3 cellular contexts compared by ENCODE assay signal in the genomic region with DNA sequence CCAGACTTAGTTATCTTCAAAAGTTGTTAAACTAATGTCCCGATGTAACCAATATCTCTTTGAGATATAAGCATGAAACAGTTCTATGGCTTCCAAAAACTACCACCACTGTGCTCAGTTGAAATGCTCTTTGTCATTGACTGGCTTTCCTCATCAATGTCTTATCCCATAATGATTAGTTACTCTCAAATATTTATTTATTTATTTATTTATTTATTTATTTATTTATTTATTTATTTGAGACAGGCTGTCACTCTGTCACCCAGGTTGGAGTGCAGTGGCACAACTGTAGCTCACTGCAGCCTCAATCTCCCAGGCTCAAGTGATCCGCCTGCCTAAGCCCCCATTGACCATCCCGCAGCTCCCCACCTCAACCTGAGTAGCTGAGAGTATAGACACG.
TF ChIP-seq lines count a peak whose summit lies in the region.

No MANE protein-coding gene starts in this region.

TF ChIP-seq in HepG2, 621 proteins besides CTCF, POLR2A, EP300 and RAD21 (continues in another document):
- TF ChIP-seq ZXDC (CRISPR knock-in tag; IDR thresholded peaks at IDR 0.05) (no peak), AHR (CRISPR knock-in tag; IDR thresholded peaks at IDR 0.05) (no peak), PRMT3 (CRISPR knock-in tag; IDR thresholded peaks at IDR 0.05; ENCODE audit: borderline replicate concordance, low read depth) (no peak), KAT8 (CRISPR knock-in tag; IDR thresholded peaks at IDR 0.05) (no peak), STAG1 (CRISPR knock-in tag; IDR thresholded peaks at IDR 0.05) (no peak), NAIF1 (CRISPR knock-in tag; IDR thresholded peaks at IDR 0.05; ENCODE audit: borderline replicate concordance) (no peak)
- TF ChIP-seq, protein P1, sequence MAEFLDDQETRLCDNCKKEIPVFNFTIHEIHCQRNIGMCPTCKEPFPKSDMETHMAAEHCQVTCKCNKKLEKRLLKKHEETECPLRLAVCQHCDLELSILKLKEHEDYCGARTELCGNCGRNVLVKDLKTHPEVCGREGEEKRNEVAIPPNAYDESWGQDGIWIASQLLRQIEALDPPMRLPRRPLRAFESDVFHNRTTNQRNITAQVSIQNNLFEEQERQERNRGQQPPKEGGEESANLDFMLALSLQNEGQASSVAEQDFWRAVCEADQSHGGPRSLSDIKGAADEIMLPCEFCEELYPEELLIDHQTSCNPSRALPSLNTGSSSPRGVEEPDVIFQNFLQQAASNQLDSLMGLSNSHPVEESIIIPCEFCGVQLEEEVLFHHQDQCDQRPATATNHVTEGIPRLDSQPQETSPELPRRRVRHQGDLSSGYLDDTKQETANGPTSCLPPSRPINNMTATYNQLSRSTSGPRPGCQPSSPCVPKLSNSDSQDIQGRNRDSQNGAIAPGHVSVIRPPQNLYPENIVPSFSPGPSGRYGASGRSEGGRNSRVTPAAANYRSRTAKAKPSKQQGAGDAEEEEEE (CRISPR knock-in tag; IDR thresholded peaks at IDR 0.05; ENCODE audit: borderline replicate concordance), result no peak
- TF ChIP-seq, protein P2, sequence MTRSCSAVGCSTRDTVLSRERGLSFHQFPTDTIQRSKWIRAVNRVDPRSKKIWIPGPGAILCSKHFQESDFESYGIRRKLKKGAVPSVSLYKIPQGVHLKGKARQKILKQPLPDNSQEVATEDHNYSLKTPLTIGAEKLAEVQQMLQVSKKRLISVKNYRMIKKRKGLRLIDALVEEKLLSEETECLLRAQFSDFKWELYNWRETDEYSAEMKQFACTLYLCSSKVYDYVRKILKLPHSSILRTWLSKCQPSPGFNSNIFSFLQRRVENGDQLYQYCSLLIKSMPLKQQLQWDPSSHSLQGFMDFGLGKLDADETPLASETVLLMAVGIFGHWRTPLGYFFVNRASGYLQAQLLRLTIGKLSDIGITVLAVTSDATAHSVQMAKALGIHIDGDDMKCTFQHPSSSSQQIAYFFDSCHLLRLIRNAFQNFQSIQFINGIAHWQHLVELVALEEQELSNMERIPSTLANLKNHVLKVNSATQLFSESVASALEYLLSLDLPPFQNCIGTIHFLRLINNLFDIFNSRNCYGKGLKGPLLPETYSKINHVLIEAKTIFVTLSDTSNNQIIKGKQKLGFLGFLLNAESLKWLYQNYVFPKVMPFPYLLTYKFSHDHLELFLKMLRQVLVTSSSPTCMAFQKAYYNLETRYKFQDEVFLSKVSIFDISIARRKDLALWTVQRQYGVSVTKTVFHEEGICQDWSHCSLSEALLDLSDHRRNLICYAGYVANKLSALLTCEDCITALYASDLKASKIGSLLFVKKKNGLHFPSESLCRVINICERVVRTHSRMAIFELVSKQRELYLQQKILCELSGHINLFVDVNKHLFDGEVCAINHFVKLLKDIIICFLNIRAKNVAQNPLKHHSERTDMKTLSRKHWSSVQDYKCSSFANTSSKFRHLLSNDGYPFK (CRISPR knock-in tag; IDR thresholded peaks at IDR 0.05; ENCODE audit: borderline replicate concordance), result no peak

TF ChIP-seq in A549, 52 proteins besides CTCF, POLR2A, EP300 and RAD21:
- TF ChIP-seq FOSB (CRISPR knock-in tag; IDR thresholded peaks at IDR 0.05) (no peak), ZC3H11A (IDR thresholded peaks at IDR 0.05) (peak; percentile 81)

TF ChIP-seq in HEK293, 187 proteins besides CTCF, POLR2A, EP300 and RAD21 (continues in another document):
- TF ChIP-seq KLF1 (tag by site-specific recombination; IDR thresholded peaks at IDR 0.05) (no peak), ZNF837 (tag by site-specific recombination; IDR thresholded peaks at IDR 0.05) (no peak), ZNF518A (tag by site-specific recombination; conservative IDR thresholded peaks at IDR 0.05; ENCODE audit: low read depth) (peak; percentile 56; the same call in 1 of the 2 replicates), ZNF792 (tag by site-specific recombination; IDR thresholded peaks at IDR 0.05) (no peak), SCRT2 (tag by site-specific recombination; IDR thresholded peaks at IDR 0.05) (no peak), MZF1 (tag by site-specific recombination; IDR thresholded peaks at IDR 0.05; ENCODE audit: borderline replicate concordance) (no peak), TCF7L2 (IDR thresholded peaks at IDR 0.05; ENCODE audit: borderline replicate concordance, low read depth, low read length) (no peak), ZNF394 (tag by site-specific recombination; IDR thresholded peaks at IDR 0.05; ENCODE audit: borderline replicate concordance) (peak; percentile 67; the same call in 1 of the 2 replicates), ZNF777 (tag by site-specific recombination; IDR thresholded peaks at IDR 0.05; ENCODE audit: borderline replicate concordance) (no peak), ZNF184 (tag by site-specific recombination; IDR thresholded peaks at IDR 0.05) (no peak), ZNF776 (tag by site-specific recombination; IDR thresholded peaks at IDR 0.05; ENCODE audit: borderline replicate concordance) (no peak), ZNF114 (tag by site-specific recombination; IDR thresholded peaks at IDR 0.05) (no peak), ZNF747 (tag by site-specific recombination; IDR thresholded peaks at IDR 0.05) (no peak), BCL11B (tag by site-specific recombination; IDR thresholded peaks at IDR 0.05; ENCODE audit: low read depth) (no peak), ZNF341 (tag by site-specific recombination; IDR thresholded peaks at IDR 0.05; ENCODE audit: low read depth) (no peak), ZNF561 (tag by site-specific recombination; IDR thresholded peaks at IDR 0.05; ENCODE audit: borderline replicate concordance) (no peak), ZNF37A (tag by site-specific recombination; IDR thresholded peaks at IDR 0.05) (no peak), ZNF514 (tag by site-specific recombination; IDR thresholded peaks at IDR 0.05) (no peak), SETDB1 (IDR thresholded peaks at IDR 0.05; ENCODE audit: insufficient read length, low read length) (no peak), ZNF366 (tag by site-specific recombination; conservative IDR thresholded peaks at IDR 0.05) (no peak), ZNF654 (tag by site-specific recombination; IDR thresholded peaks at IDR 0.05; ENCODE audit: low read depth) (no peak), ZFHX2 (tag by site-specific recombination; conservative IDR thresholded peaks at IDR 0.05) (no peak), ZFP41 (tag by site-specific recombination; IDR thresholded peaks at IDR 0.05; ENCODE audit: borderline replicate concordance) (no peak), ZNF571 (tag by site-specific recombination; IDR thresholded peaks at IDR 0.05) (no peak), ZNF658 (tag by site-specific recombination; IDR thresholded peaks at IDR 0.05) (no peak), TRIM28 (IDR thresholded peaks at IDR 0.05; ENCODE audit: borderline replicate concordance, low read length) (no peak)
- TF ChIP-seq, protein P3, sequence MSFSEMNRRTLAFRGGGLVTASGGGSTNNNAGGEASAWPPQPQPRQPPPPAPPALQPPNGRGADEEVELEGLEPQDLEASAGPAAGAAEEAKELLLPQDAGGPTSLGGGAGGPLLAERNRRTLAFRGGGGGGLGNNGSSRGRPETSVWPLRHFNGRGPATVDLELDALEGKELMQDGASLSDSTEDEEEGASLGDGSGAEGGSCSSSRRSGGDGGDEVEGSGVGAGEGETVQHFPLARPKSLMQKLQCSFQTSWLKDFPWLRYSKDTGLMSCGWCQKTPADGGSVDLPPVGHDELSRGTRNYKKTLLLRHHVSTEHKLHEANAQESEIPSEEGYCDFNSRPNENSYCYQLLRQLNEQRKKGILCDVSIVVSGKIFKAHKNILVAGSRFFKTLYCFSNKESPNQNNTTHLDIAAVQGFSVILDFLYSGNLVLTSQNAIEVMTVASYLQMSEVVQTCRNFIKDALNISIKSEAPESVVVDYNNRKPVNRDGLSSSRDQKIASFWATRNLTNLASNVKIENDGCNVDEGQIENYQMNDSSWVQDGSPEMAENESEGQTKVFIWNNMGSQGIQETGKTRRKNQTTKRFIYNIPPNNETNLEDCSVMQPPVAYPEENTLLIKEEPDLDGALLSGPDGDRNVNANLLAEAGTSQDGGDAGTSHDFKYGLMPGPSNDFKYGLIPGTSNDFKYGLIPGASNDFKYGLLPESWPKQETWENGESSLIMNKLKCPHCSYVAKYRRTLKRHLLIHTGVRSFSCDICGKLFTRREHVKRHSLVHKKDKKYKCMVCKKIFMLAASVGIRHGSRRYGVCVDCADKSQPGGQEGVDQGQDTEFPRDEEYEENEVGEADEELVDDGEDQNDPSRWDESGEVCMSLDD (tag by site-specific recombination; IDR thresholded peaks at IDR 0.05), result no peak
- TF ChIP-seq, protein P4, sequence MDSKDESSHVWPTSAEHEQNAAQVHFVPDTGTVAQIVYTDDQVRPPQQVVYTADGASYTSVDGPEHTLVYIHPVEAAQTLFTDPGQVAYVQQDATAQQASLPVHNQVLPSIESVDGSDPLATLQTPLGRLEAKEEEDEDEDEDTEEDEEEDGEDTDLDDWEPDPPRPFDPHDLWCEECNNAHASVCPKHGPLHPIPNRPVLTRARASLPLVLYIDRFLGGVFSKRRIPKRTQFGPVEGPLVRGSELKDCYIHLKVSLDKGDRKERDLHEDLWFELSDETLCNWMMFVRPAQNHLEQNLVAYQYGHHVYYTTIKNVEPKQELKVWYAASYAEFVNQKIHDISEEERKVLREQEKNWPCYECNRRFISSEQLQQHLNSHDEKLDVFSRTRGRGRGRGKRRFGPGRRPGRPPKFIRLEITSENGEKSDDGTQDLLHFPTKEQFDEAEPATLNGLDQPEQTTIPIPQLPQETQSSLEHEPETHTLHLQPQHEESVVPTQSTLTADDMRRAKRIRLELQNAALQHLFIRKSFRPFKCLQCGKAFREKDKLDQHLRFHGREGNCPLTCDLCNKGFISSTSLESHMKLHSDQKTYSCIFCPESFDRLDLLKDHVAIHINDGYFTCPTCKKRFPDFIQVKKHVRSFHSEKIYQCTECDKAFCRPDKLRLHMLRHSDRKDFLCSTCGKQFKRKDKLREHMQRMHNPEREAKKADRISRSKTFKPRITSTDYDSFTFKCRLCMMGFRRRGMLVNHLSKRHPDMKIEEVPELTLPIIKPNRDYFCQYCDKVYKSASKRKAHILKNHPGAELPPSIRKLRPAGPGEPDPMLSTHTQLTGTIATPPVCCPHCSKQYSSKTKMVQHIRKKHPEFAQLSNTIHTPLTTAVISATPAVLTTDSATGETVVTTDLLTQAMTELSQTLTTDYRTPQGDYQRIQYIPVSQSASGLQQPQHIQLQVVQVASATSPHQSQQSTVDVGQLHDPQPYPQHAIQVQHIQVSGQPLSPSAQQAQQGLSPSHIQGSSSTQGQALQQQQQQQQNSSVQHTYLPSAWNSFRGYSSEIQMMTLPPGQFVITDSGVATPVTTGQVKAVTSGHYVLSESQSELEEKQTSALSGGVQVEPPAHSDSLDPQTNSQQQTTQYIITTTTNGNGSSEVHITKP (tag by site-specific recombination; IDR thresholded peaks at IDR 0.05), result no peak
- TF ChIP-seq, protein P5, sequence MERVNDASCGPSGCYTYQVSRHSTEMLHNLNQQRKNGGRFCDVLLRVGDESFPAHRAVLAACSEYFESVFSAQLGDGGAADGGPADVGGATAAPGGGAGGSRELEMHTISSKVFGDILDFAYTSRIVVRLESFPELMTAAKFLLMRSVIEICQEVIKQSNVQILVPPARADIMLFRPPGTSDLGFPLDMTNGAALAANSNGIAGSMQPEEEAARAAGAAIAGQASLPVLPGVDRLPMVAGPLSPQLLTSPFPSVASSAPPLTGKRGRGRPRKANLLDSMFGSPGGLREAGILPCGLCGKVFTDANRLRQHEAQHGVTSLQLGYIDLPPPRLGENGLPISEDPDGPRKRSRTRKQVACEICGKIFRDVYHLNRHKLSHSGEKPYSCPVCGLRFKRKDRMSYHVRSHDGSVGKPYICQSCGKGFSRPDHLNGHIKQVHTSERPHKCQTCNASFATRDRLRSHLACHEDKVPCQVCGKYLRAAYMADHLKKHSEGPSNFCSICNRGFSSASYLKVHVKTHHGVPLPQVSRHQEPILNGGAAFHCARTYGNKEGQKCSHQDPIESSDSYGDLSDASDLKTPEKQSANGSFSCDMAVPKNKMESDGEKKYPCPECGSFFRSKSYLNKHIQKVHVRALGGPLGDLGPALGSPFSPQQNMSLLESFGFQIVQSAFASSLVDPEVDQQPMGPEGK (tag by site-specific recombination; IDR thresholded peaks at IDR 0.05), result no peak
